In the genomic region with DNA sequence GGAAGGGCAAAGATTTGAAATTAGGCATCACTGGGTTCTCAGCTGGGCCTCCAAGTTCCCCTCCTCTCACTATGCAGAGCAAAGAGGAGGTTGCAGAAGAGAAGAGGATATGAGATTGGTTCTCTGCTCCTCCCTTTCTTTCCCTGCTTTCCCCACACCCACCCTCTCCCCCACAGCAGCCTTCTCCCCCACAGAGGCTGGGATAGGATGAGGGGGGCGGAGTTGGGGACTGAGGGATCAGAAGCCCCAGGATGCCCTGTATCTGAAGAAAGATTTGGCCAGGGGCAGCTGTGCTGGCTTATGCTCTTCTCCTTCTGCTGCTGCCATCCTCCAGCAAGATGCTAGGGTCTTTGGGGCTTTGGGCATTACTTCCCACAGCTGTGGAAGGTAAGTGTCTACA, we compare ENCODE assay signal across 2 cellular contexts.
TF ChIP-seq lines count a peak whose summit lies in the region.

Gene AMHR2 (plus strand): TSS at position 259 of the 400 bp plus-strand sequence. CDS start 80 bp downstream, at position 339.

TF ChIP-seq in GM12878, 131 proteins besides CTCF, POLR2A, EP300 and RAD21:
- no peak for TF ChIP-seq CHD2 (IDR thresholded peaks at IDR 0.05; ENCODE audit: borderline replicate concordance, low read depth, low read length)
- TF ChIP-seq NFYA (IDR thresholded peaks at IDR 0.05; ENCODE audit: borderline replicate concordance, low read depth, low read length), result no peak

TF ChIP-seq in HEK293T, 16 proteins besides CTCF, POLR2A, EP300 and RAD21:
- TF ChIP-seq FOXA1 (IDR thresholded peaks at IDR 0.05), result no peak
- no peak for TF ChIP-seq CTBP1 (IDR thresholded peaks at IDR 0.05; ENCODE audit: borderline replicate concordance)
- no peak for TF ChIP-seq FOXK2 (IDR thresholded peaks at IDR 0.05)
- no peak for TF ChIP-seq ELF4 (IDR thresholded peaks at IDR 0.05)
- no peak for TF ChIP-seq LEF1 (IDR thresholded peaks at IDR 0.05; ENCODE audit: borderline replicate concordance)
- TF ChIP-seq L3MBTL2 (conservative IDR thresholded peaks at IDR 0.05), result no peak
- TF ChIP-seq ZNF384 (IDR thresholded peaks at IDR 0.05), result no peak
- no peak for TF ChIP-seq FOXM1 (IDR thresholded peaks at IDR 0.05; ENCODE audit: borderline replicate concordance)
- no peak for TF ChIP-seq PKNOX1 (IDR thresholded peaks at IDR 0.05)
- no peak for TF ChIP-seq ARNT (IDR thresholded peaks at IDR 0.05)
- TF ChIP-seq SP1 (IDR thresholded peaks at IDR 0.05), result no peak
- no peak for TF ChIP-seq NFRKB (IDR thresholded peaks at IDR 0.05)
- TF ChIP-seq TARDBP (IDR thresholded peaks at IDR 0.05), result no peak
- no peak for TF ChIP-seq BHLHE40 (IDR thresholded peaks at IDR 0.05; ENCODE audit: borderline replicate concordance)
- no peak for TF ChIP-seq HDGF (IDR thresholded peaks at IDR 0.05; ENCODE audit: borderline replicate concordance)
- no peak for TF ChIP-seq SUZ12 (IDR thresholded peaks at IDR 0.05)
